Comparison of ENCODE assay signal across 12 cellular contexts in the genomic region with DNA sequence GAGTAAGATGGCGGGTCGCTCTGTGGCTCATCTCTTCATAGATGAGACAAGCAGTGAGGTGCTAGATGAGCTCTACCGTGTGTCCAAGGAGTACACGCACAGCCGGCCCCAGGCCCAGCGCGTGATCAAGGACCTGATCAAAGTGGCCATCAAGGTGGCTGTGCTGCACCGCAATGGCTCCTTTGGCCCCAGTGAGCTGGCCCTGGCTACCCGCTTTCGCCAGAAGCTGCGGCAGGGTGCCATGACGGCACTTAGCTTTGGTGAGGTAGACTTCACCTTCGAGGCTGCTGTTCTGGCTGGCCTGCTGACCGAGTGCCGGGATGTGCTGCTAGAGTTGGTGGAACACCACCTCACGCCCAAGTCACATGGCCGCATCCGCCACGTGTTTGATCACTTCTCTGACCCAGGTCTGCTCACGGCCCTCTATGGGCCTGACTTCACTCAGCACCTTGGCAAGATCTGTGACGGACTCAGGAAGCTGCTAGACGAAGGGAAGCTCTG. TPM values are rescaled to one million over a fixed set of nuclear protein-coding genes. Genes with fewer than 3 reads are reported as not detected.
DNase-seq lines count a peak whose midpoint lies in the region; ATAC-seq and TF ChIP-seq lines count a peak whose summit lies in the region.
"Had no signal": no experiment of that assay in that cellular context is flagged by ENCODE, and none has a peak within 500 bp of the region (broad histone marks: within the 10 kb centered on the region; RNA-seq: fewer than 3 reads in every experiment).

No MANE protein-coding gene starts in this region.

- no peak for TF ChIP-seq EP300 in ovary (IDR thresholded peaks at IDR 0.05)

- no peak for DNase-seq in activated T-helper 2 cell treated with anti-CD3 and anti-CD28 coated beads, Interferon-gamma antibody, Interleukin-2, Interleukin-4, amounts not matched to agents 10 μg/mL and 5 μg/mL and 100 μg/mL, durations not matched to agents 14 hours and 24 hours and 36 hours (ENCODE audit: low spot score)
- no peak for DNase-seq in natural killer cell
- no peak for DNase-seq in SHP77 (lab: John Stamatoyannopoulos, UW)
- DNase-seq in NCI-H146 (lab: John Stamatoyannopoulos, UW) = no peak
- no peak for DNase-seq in ovary
- DNase-seq: NCI-H1930, PC-9 had no signal

- TF ChIP-seq POLR2A in ovary (IDR thresholded peaks at IDR 0.05) = no peak

- no peaks in the 10 kb centered on the region for H3K9me3 Mint-ChIP-seq in activated T-helper 2 cell treated with anti-CD3 and anti-CD28 coated beads, Interferon-gamma antibody, Interleukin-2, Interleukin-4, amounts not matched to agents 10 μg/mL and 5 μg/mL and 100 μg/mL, durations not matched to agents 14 hours and 24 hours and 36 hours
- no peaks in the 10 kb centered on the region for H3K9me3 Mint-ChIP-seq in natural killer cell

- peak overlapping the region; percentile 82 to 99 (median 97) for H3K4me2 ChIP-seq in BLaER1 treated with 17β-estradiol and CSF1 and Interleukin-3, amounts not matched to agents 10 nM and 100 nM
- H3K4me2 ChIP-seq: PC-9 had no signal

- peaks cover 60% of the 10 kb centered on the region for H3K36me3 Mint-ChIP-seq in activated T-helper 2 cell treated with anti-CD3 and anti-CD28 coated beads, Interferon-gamma antibody, Interleukin-2, Interleukin-4, amounts not matched to agents 10 μg/mL and 5 μg/mL and 100 μg/mL, durations not matched to agents 14 hours and 24 hours and 36 hours (ENCODE audit: low read depth)
- H3K36me3 Mint-ChIP-seq in natural killer cell = no peaks in the 10 kb centered on the region

- peak overlapping the region; percentile 99 for H3K4me3 Mint-ChIP-seq in activated T-helper 2 cell treated with anti-CD3 and anti-CD28 coated beads, Interferon-gamma antibody, Interleukin-2, Interleukin-4, amounts not matched to agents 10 μg/mL and 5 μg/mL and 100 μg/mL, durations not matched to agents 14 hours and 24 hours and 36 hours (ENCODE audit: low read depth)
- H3K4me3 Mint-ChIP-seq in natural killer cell = peak overlapping the region; percentile 96

- H3K9me3 ChIP-seq in BLaER1 treated with 17β-estradiol and CSF1 and Interleukin-3, amounts not matched to agents 10 nM and 100 nM (replicated peaks in 1 of 11) = no peaks in the 10 kb centered on the region
- no peaks in the 10 kb centered on the region for H3K9me3 ChIP-seq in HEK293 (ENCODE audit: control insufficient read depth, insufficient read depth, low read depth, low read length)
- no peaks in the 10 kb centered on the region for H3K9me3 ChIP-seq in ovary
- H3K9me3 ChIP-seq: body of pancreas, pancreas had no signal

- H3K27me3 Mint-ChIP-seq in activated T-helper 2 cell treated with anti-CD3 and anti-CD28 coated beads, Interferon-gamma antibody, Interleukin-2, Interleukin-4, amounts not matched to agents 10 μg/mL and 5 μg/mL and 100 μg/mL, durations not matched to agents 14 hours and 24 hours and 36 hours (ENCODE audit: low read depth) = no peaks in the 10 kb centered on the region
- H3K27me3 Mint-ChIP-seq in natural killer cell (ENCODE audit: low read depth in 2 of 2) = no peaks in the 10 kb centered on the region

- H3K4me1 ChIP-seq in BLaER1 treated with 17β-estradiol and CSF1 and Interleukin-3, amounts not matched to agents 10 nM and 100 nM = peaks cover 60 to 87% (median 77%) of the 10 kb centered on the region in 10 experiments
- no peaks in the 10 kb centered on the region for H3K4me1 ChIP-seq in HEK293 (ENCODE audit: control insufficient read depth, insufficient read depth, low read length)
- H3K4me1 ChIP-seq in ovary (ENCODE audit: insufficient read depth) = peaks cover 2% of the 10 kb centered on the region
- H3K4me1 ChIP-seq: body of pancreas, pancreas had no signal

- intact Hi-C loops in activated T-helper 2 cell treated with anti-CD3 and anti-CD28 coated beads, Interferon-gamma antibody, Interleukin-2, Interleukin-4, amounts not matched to agents 10 μg/mL and 5 μg/mL and 100 μg/mL, durations not matched to agents 14 hours and 24 hours and 36 hours (cut with micrococcal nuclease) = loop anchor here (5.0 to 10.0 kb wide), 3 partner anchors 234 to 924 kb away; partner anchors contain the start of genes ANP32E and SETDB1
- intact Hi-C loops in natural killer cell (cut with micrococcal nuclease) = loop anchor here (5.0 kb wide), 2 partner anchors 182 to 596 kb away; no protein-coding TSS in a partner anchor
- intact Hi-C loops in ovary (cut with DNase I) = loop anchor here in 3 of 4 donors (5.0 to 10.0 kb wide), 4 partner anchors 56 to 136 kb away; no protein-coding TSS in a partner anchor

- peak overlapping the region; percentile 70 to 99 (median 94); a peak in 21 of 22 replicates for H3K27ac ChIP-seq in BLaER1 treated with 17β-estradiol and CSF1 and Interleukin-3, amounts not matched to agents 10 nM and 100 nM
- H3K27ac ChIP-seq in HEK293 (ENCODE audit: extremely low read depth, low read depth, low read length) = no peak overlapping the region
- no peak overlapping the region for H3K27ac ChIP-seq in ovary
- H3K27ac ChIP-seq: body of pancreas, pancreas, PC-9 had no signal

- no peak for ATAC-seq in natural killer cell
- ATAC-seq in SK-N-SH treated with all-trans-retinoic acid at 6 μM for 48 hours = no peak
- ATAC-seq: body of pancreas, pancreas had no signal

- peaks cover 0 to 45% (median 32%) of the 10 kb centered on the region in 11 experiments; a peak in 9 of 22 replicates for H4K20me1 ChIP-seq in BLaER1 treated with 17β-estradiol and CSF1 and Interleukin-3, amounts not matched to agents 10 nM and 100 nM

- peaks cover 47% of the 10 kb centered on the region for H3K4me1 Mint-ChIP-seq in activated T-helper 2 cell treated with anti-CD3 and anti-CD28 coated beads, Interferon-gamma antibody, Interleukin-2, Interleukin-4, amounts not matched to agents 10 μg/mL and 5 μg/mL and 100 μg/mL, durations not matched to agents 14 hours and 24 hours and 36 hours (ENCODE audit: low read depth)
- peaks cover 45 to 58% of the 10 kb centered on the region in 2 donors for H3K4me1 Mint-ChIP-seq in natural killer cell

- TF ChIP-seq CTCF in HEK293 (tag by site-specific recombination; IDR thresholded peaks at IDR 0.05) = no peak
- no peak for TF ChIP-seq CTCF in natural killer cell (IDR thresholded peaks at IDR 0.05)
- no peak for TF ChIP-seq CTCF in ovary (IDR thresholded peaks at IDR 0.05)

- no peaks in the 10 kb centered on the region for H3K27me3 ChIP-seq in BLaER1 treated with 17β-estradiol and CSF1 and Interleukin-3, amounts not matched to agents 10 nM and 100 nM
- H3K27me3 ChIP-seq in ovary = no peaks in the 10 kb centered on the region
- H3K27me3 ChIP-seq: body of pancreas, pancreas had no signal

- 80 to 83% (median 83%) methylated on average over 22 of the region's 22 CpGs for WGBS in ovary, 3 donors

- peak overlapping the region; percentile 99 for H3K27ac Mint-ChIP-seq in activated T-helper 2 cell treated with anti-CD3 and anti-CD28 coated beads, Interferon-gamma antibody, Interleukin-2, Interleukin-4, amounts not matched to agents 10 μg/mL and 5 μg/mL and 100 μg/mL, durations not matched to agents 14 hours and 24 hours and 36 hours
- H3K27ac Mint-ChIP-seq in natural killer cell = peak overlapping the region; percentile 89 to 96

- peak overlapping the region; percentile 43 to 94 (median 87); a peak in 21 of 22 replicates for H3K9ac ChIP-seq in BLaER1 treated with 17β-estradiol and CSF1 and Interleukin-3, amounts not matched to agents 10 nM and 100 nM

- H3K4me3 ChIP-seq in BLaER1 treated with 17β-estradiol and CSF1 and Interleukin-3, amounts not matched to agents 10 nM and 100 nM = peak overlapping the region in 9 of 10 experiments; percentile 64 to 85 (median 74); a peak in 18 of 20 replicates
- H3K4me3 ChIP-seq in HEK293 (ENCODE audit: low read depth, low read length) (no peak overlapping the region), ovary (no peak overlapping the region)
- H3K4me3 ChIP-seq: body of pancreas, PC-9 had no signal

- POLR2A ChIA-PET in HEK293 (lab: Yijun Ruan, JAX) = interaction anchor here (1.2 kb wide), 1 partner anchor 59 kb away, joined by 3 read pairs; no protein-coding TSS in a partner anchor

- CTCF ChIA-PET in HEK293 (lab: Yijun Ruan, JAX) = interaction anchor here (0.6 to 6.4 kb wide), 3 partner anchors 60 to 705 kb away, joined by 3 to 124 read pairs (median 6); partner anchors contain the start of gene MLLT11

- H3K36me3 ChIP-seq in BLaER1 treated with 17β-estradiol and CSF1 and Interleukin-3, amounts not matched to agents 10 nM and 100 nM = peaks cover 8 to 55% (median 36%) of the 10 kb centered on the region in 11 experiments
- peaks cover 12 to 61% of the 10 kb centered on the region in 2 experiments for H3K36me3 ChIP-seq in HEK293 (ENCODE audit: control insufficient read depth in 2 of 2, insufficient read depth in 1 of 2, low read length in 2 of 2)
- H3K36me3 ChIP-seq in ovary = no peaks in the 10 kb centered on the region

RNA-seq across cellular contexts. Expression of gene TNFAIP8L2, which starts 2.4 kb away (rescaled TPM):
- total RNA-seq in activated T-helper 2 cell treated with anti-CD3 and anti-CD28 coated beads, Interferon-gamma antibody, Interleukin-2, Interleukin-4, amounts not matched to agents 10 μg/mL and 5 μg/mL and 100 μg/mL, durations not matched to agents 14 hours and 24 hours and 36 hours = 24.3 and 28.7 TPM in 2 replicates
- total RNA-seq in natural killer cell (10 to 100 TPM in 1 of 3 donors, 1 to 10 TPM in 2; 4.8 to 14.5 (median 5.7) TPM), ovary (1 to 10 TPM in 5 of 7 donors, under 1 TPM in 2; 0.48 to 3.8 (median 1.2) TPM)
- polyA plus RNA-seq in ovary = 1 to 10 TPM; 2.1 to 4.6 TPM
- total RNA-seq: PC-9 had no signal

RNA-seq across cellular contexts. Expression of gene LYSMD1, which starts 6.9 kb away (rescaled TPM):
- 3.6 and 4.9 TPM in 2 replicates for total RNA-seq in activated T-helper 2 cell treated with anti-CD3 and anti-CD28 coated beads, Interferon-gamma antibody, Interleukin-2, Interleukin-4, amounts not matched to agents 10 μg/mL and 5 μg/mL and 100 μg/mL, durations not matched to agents 14 hours and 24 hours and 36 hours
- total RNA-seq in natural killer cell (1 to 10 TPM; 1.0 to 1.7 (median 1.2) TPM), ovary (10 to 100 TPM; 12.6 to 20.3 (median 14.3) TPM)
- 10 to 100 TPM; 14.3 to 15.5 TPM for polyA plus RNA-seq in ovary

RNA-seq across cellular contexts. Expression of gene SCNM1, which starts 7.1 kb away (rescaled TPM):
- 82.4 and 89.1 TPM in 2 replicates for total RNA-seq in activated T-helper 2 cell treated with anti-CD3 and anti-CD28 coated beads, Interferon-gamma antibody, Interleukin-2, Interleukin-4, amounts not matched to agents 10 μg/mL and 5 μg/mL and 100 μg/mL, durations not matched to agents 14 hours and 24 hours and 36 hours
- 10 to 100 TPM; 52.3 to 54.2 (median 52.9) TPM for total RNA-seq in natural killer cell
- 10 to 100 TPM; 18.6 to 32.7 (median 22.7) TPM for total RNA-seq in ovary
- polyA plus RNA-seq in ovary = 10 to 100 TPM; 33.0 to 38.9 TPM

RNA-seq across cellular contexts. Expression of gene SEMA6C, which starts 12.4 kb away (rescaled TPM):
- total RNA-seq in activated T-helper 2 cell treated with anti-CD3 and anti-CD28 coated beads, Interferon-gamma antibody, Interleukin-2, Interleukin-4, amounts not matched to agents 10 μg/mL and 5 μg/mL and 100 μg/mL, durations not matched to agents 14 hours and 24 hours and 36 hours = 1.7 and 2.0 TPM in 2 replicates
- total RNA-seq in natural killer cell (1 to 10 TPM; 2.5 to 5.8 (median 3.0) TPM), ovary (10 to 100 TPM in 5 of 7 donors, 1 to 10 TPM in 2; 8.0 to 18.0 (median 14.7) TPM)
- polyA plus RNA-seq in ovary = 10 to 100 TPM in 1 of 2 donors, 1 to 10 TPM in 1; 5.0 to 13.4 TPM

RNA-seq across cellular contexts. Expression of gene TMOD4, which starts 17.0 kb away (rescaled TPM):
- total RNA-seq in activated T-helper 2 cell treated with anti-CD3 and anti-CD28 coated beads, Interferon-gamma antibody, Interleukin-2, Interleukin-4, amounts not matched to agents 10 μg/mL and 5 μg/mL and 100 μg/mL, durations not matched to agents 14 hours and 24 hours and 36 hours = 1.0 TPM in 1 of 2 replicates, not detected in the other
- 1 to 10 TPM in 2 of 3 donors, not detected in 1; 2.6 to 3.8 TPM for total RNA-seq in natural killer cell
- 1 to 10 TPM in 2 of 7 donors, under 1 TPM in 3, not detected in 2; 0.42 to 1.4 (median 0.88) TPM for total RNA-seq in ovary
- polyA plus RNA-seq in ovary = under 1 TPM in 1 of 2 donors, not detected in 1; 0.15 TPM
- total RNA-seq: PC-9 had no signal
- polyA plus RNA-seq: pancreas had no signal

Comparison
In these comparisons a context has a peak if more than half of its experiments do, and no peak if none do; other contexts are left out.
1. H3K27ac ChIP-seq: peak in BLaER1 treated with 17β-estradiol and CSF1 and Interleukin-3, amounts not matched to agents 10 nM and 100 nM (11 of 11); none in HEK293 (single experiment) and ovary (0 of 2).
2. H3K4me3 ChIP-seq: peak in BLaER1 treated with 17β-estradiol and CSF1 and Interleukin-3, amounts not matched to agents 10 nM and 100 nM (9 of 10); none in HEK293 (single experiment) and ovary (single experiment).